ENCODE assay signal across 7 cellular contexts in genomic region chr1:220878223-220879081, GRCh38. TPM values are rescaled to one million over a fixed set of nuclear protein-coding genes. Genes with fewer than 3 reads are reported as not detected.
DNase-seq lines count a peak whose midpoint lies in the region; ATAC-seq, FAIRE-seq and TF ChIP-seq lines count a peak whose summit lies in the region.

No MANE protein-coding gene starts in this region.

- H3K27ac ChIP-seq in HepG2 (ENCODE audit: extremely low read length, insufficient read depth, low read length) (no peak overlapping the region), tibial nerve (peak overlapping the region; percentile 81 to 99 (median 95))

- no peaks in the 10 kb centered on the region for H3K9me3 ChIP-seq in HepG2 (ENCODE audit: low read length)
- H3K9me3 ChIP-seq in tibial nerve = no peaks in the 10 kb centered on the region

- no peak for TF ChIP-seq POLR2A in HepG2 (IDR thresholded peaks at IDR 0.05; ENCODE audit: insufficient read depth in 1 of 2, low read depth in 2 of 2, low read length in 2 of 2)
- TF ChIP-seq POLR2A in tibial nerve (IDR thresholded peaks at IDR 0.05) = no peak

- no peaks in the 10 kb centered on the region for H3K79me2 ChIP-seq in HepG2 (ENCODE audit: insufficient read depth, low read length)

- 72% methylated on average over 35 of the region's 41 CpGs for WGBS in HepG2 (ENCODE audit: low lambda C conversion rate)
- 15 to 18% methylated on average over 27 to 41 of the region's 41 CpGs for WGBS in tibial nerve, 2 donors

- no peaks in the 10 kb centered on the region for H4K20me1 ChIP-seq in HepG2 (ENCODE audit: insufficient read depth, low read length)

- DNase-seq in amniotic epithelial cell (ENCODE audit: low read depth) = peak; percentile 48
- DNase-seq in HepG2 (ENCODE audit: low spot score) = no peak
- peak in 1 of 2 donors; percentile 46 for DNase-seq in tibial nerve (ENCODE audit: low spot score in 2 of 2)
- DNase-seq in GM19240 (ENCODE audit: insufficient read length, low spot score) = no peak
- no peak for DNase-seq in glomerular visceral epithelial cell (ENCODE audit: extremely low spot score)

- no peak overlapping the region for H2AFZ ChIP-seq in HepG2 (ENCODE audit: low read length)

- H3K4me1 ChIP-seq in HepG2 (ENCODE audit: insufficient read depth, low read length) = peaks cover 15% of the 10 kb centered on the region
- H3K4me1 ChIP-seq in tibial nerve = peaks cover 0 to 57% (median 18%) of the 10 kb centered on the region in 4 donors

- H3K27me3 ChIP-seq in HepG2 (ENCODE audit: control insufficient read depth in 1 of 2, insufficient read depth in 2 of 2, low read length in 2 of 2) = peaks cover 0 to 11% of the 10 kb centered on the region in 2 experiments; a peak in 1 of 5 replicates
- no peaks in the 10 kb centered on the region for H3K27me3 ChIP-seq in tibial nerve

- TF ChIP-seq EP300 in HepG2 (IDR thresholded peaks at IDR 0.05; ENCODE audit: low read depth in 2 of 2, low read length in 2 of 2) = no peak
- TF ChIP-seq EP300 in HepG2 (CRISPR knock-in tag; IDR thresholded peaks at IDR 0.05; ENCODE audit: borderline replicate concordance) = no peak
- no peak for TF ChIP-seq EP300 in tibial nerve (IDR thresholded peaks at IDR 0.05)

- BruUV-seq in HepG2 (replicated peaks; lab: Mats Ljungman, UMichigan) = no TSS peak

- intact Hi-C loops in HepG2 (cut with micrococcal nuclease; ENCODE audit: unreplicated experiment) = loop anchor here (10.0 kb wide), 1 partner anchor 106 kb away; no protein-coding TSS in a partner anchor

- in situ Hi-C loops in HepG2 (cut with HindIII; ENCODE audit: extremely low pct_ligation_motif_present, low pct_unique_long_range_greater_than_20kb) = no loop called here

- H3K4me3 ChIP-seq in HepG2 (replicated peaks in 1 of 3; ENCODE audit: insufficient read depth in 1 of 3, low read depth in 2 of 3, low read length in 3 of 3) (peak overlapping the region in 1 of 3 experiments; percentile 70; a peak in 1 of 6 replicates), tibial nerve (peak overlapping the region; percentile 78 to 98 (median 84))

- no peak for TF ChIP-seq RAD21 in HepG2 (CRISPR knock-in tag; IDR thresholded peaks at IDR 0.05)

- H3K36me3 ChIP-seq in HepG2 (replicated peaks in 1 of 2; ENCODE audit: control insufficient read depth in 1 of 2, insufficient read depth in 2 of 2, low read length in 2 of 2) (no peaks in the 10 kb centered on the region), tibial nerve (peaks cover 0 to 2% (median 0%) of the 10 kb centered on the region in 3 donors)

- ATAC-seq in GM19043 (IDR thresholded peaks at IDR 0.05; ENCODE audit: low read depth, unreplicated experiment) = peak; percentile 10
- ATAC-seq in HG03442 (IDR thresholded peaks at IDR 0.05; ENCODE audit: unreplicated experiment) = peak; percentile 5
- no peak for ATAC-seq in HepG2

- CTCF ChIA-PET in HepG2 (lab: Yijun Ruan, JAX; ENCODE audit: low intra/inter-chr PET ratio, low total read pairs) = no interaction called here

- TF ChIP-seq CTCF in HepG2 (CRISPR knock-in tag; IDR thresholded peaks at IDR 0.05) = no peak
- TF ChIP-seq CTCF in tibial nerve (IDR thresholded peaks at IDR 0.05) = peak in 1 of 5 experiments; percentile 24

- H3K4me2 ChIP-seq in HepG2 (ENCODE audit: low read depth, low read length) = peak overlapping the region; percentile 65

- POLR2A ChIA-PET in HepG2 (lab: Yijun Ruan, JAX) = no interaction called here

- H3K9ac ChIP-seq in HepG2 (ENCODE audit: insufficient read depth, low read depth, low read length) = no peak overlapping the region

- FAIRE-seq in HepG2 (lab: Jason Lieb, UNC) = no peak

TF ChIP-seq in HepG2, 621 proteins besides CTCF, POLR2A, EP300 and RAD21:
- TF ChIP-seq HNF4A (CRISPR knock-in tag; IDR thresholded peaks at IDR 0.05) = no peak

RNA-seq across cellular contexts. Expression of gene HLX, which starts 0.8 kb away (rescaled TPM):
- 0.06 and 0.35 TPM in 2 replicates for total RNA-seq in HepG2 (2016; rRNA removed; fragmentation: Illumina TruSeq; extraction: Trizol)
- 0.18 and 0.20 TPM in 2 replicates for total RNA-seq in HepG2 (2016; cell fraction: cytosol; rRNA removed; fragmentation: Illumina TruSeq; extraction: Trizol; ENCODE audit: low read depth)
- 0.40 and 0.54 TPM in 2 replicates for total RNA-seq in HepG2 (2016; cell fraction: insoluble cytoplasmic fraction; rRNA removed; fragmentation: Illumina TruSeq; extraction: Trizol)
- total RNA-seq in HepG2 (2016; cell fraction: membrane; rRNA removed; fragmentation: Illumina TruSeq; extraction: Trizol) = 0.31 and 0.40 TPM in 2 replicates
- 0.78 and 1.2 TPM in 2 replicates for total RNA-seq in HepG2 (2016; cell fraction: nucleus; rRNA removed; fragmentation: Illumina TruSeq; extraction: Trizol)
- polyA plus RNA-seq in HepG2 (2011; rRNA removed) = 0.20 and 0.30 TPM in 2 replicates
- 0.04 and 0.28 TPM in 2 replicates for polyA plus RNA-seq in HepG2 (2011; cell fraction: cytosol; rRNA removed)
- 0.66 and 0.69 TPM in 2 replicates for polyA plus RNA-seq in HepG2 (2011; cell fraction: nucleus; rRNA removed)
- polyA plus RNA-seq in HepG2 (2012) = 0.16 and 0.17 TPM in 2 replicates
- polyA plus RNA-seq in HepG2 (2016; cell fraction: cytosol; fragmentation: Illumina TruSeq; extraction: Trizol; ENCODE audit: low read depth) = 0.43 and 0.58 TPM in 2 replicates
- polyA plus RNA-seq in HepG2 (2016; cell fraction: insoluble cytoplasmic fraction; fragmentation: Illumina TruSeq; extraction: Trizol; ENCODE audit: low read depth) = 0.22 and 0.24 TPM in 2 replicates
- 0.40 TPM in 2 replicates for polyA plus RNA-seq in HepG2 (2016; cell fraction: membrane; fragmentation: Illumina TruSeq; extraction: Trizol; ENCODE audit: low read depth)
- 3.1 and 4.9 TPM in 2 replicates for polyA plus RNA-seq in HepG2 (2016; cell fraction: nucleus; fragmentation: Illumina TruSeq; extraction: Trizol; ENCODE audit: insufficient read depth, low read depth)
- 0.08 and 1.8 TPM in 2 replicates for polyA minus RNA-seq in HepG2 (2011; rRNA and poly(A)+ RNA removed; ENCODE audit: low replicate concordance)
- polyA minus RNA-seq in HepG2 (2011; cell fraction: cytosol; rRNA and poly(A)+ RNA removed) = not detected in 2 replicates
- 0.25 and 0.90 TPM in 2 replicates for polyA minus RNA-seq in HepG2 (2011; cell fraction: nucleus; rRNA and poly(A)+ RNA removed)
- 10 to 100 TPM; 16.5 to 29.2 (median 23.0) TPM for total RNA-seq in tibial nerve

Comparison
In these comparisons a context has a peak if more than half of its experiments do, and no peak if none do; other contexts are left out.
1. RNA of gene HLX, which starts 0.8 kb away (total RNA-seq): 16.5 to 29.2 TPM in tibial nerve; 0.06 to 1.2 TPM in HepG2; every median in the first group is over 4 times any median in the second.